In genomic region chr2:88628569-88628939, GRCh38 we compare ENCODE assay signal across 9 cellular contexts. TPM values are rescaled to one million over a fixed set of nuclear protein-coding genes. Genes with fewer than 3 reads are reported as not detected.
DNase-seq lines count a peak whose midpoint lies in the region; TF ChIP-seq lines count a peak whose summit lies in the region.
"Had no signal": no experiment of that assay in that cellular context is flagged by ENCODE, and none has a peak within 500 bp of the region (broad histone marks: within the 10 kb centered on the region; RNA-seq: fewer than 3 reads in every experiment).

No MANE protein-coding gene starts in this region.

- TF ChIP-seq POLR2A in vagina (IDR thresholded peaks at IDR 0.05), result no peak

- peak overlapping the region; percentile 46 for H3K4me3 ChIP-seq in cardiac muscle cell
- peak overlapping the region; percentile 68 for H3K4me3 ChIP-seq in choroid plexus epithelial cell (ENCODE audit: low read depth, low read length)
- peak overlapping the region; percentile 49 to 56 for H3K4me3 ChIP-seq in vagina

- H3K4me1 Mint-ChIP-seq in mesothelial cell of epicardium, result peaks cover 10% of the 10 kb centered on the region

- peak overlapping the region; percentile 31 for H3K27ac Mint-ChIP-seq in mesothelial cell of epicardium
- H3K27ac Mint-ChIP-seq: effector memory CD8-positive, alpha-beta T cell had no signal

- intact Hi-C loops in cardiac septum (cut with DNase I) (loop anchor here (5.0 kb wide), 1 partner anchor 36 kb away; no protein-coding TSS in a partner anchor), vagina (cut with DNase I) (no loop called here)

- no peaks in the 10 kb centered on the region for H3K27me3 Mint-ChIP-seq in mesothelial cell of epicardium (ENCODE audit: low read depth)
- H3K27me3 Mint-ChIP-seq: effector memory CD8-positive, alpha-beta T cell had no signal

- no peaks in the 10 kb centered on the region for H3K36me3 Mint-ChIP-seq in mesothelial cell of epicardium

- no peak for TF ChIP-seq CTCF in cardiac muscle cell (IDR thresholded peaks at IDR 0.05; ENCODE audit: low read depth, low read length)
- no peak for TF ChIP-seq CTCF in choroid plexus epithelial cell (conservative IDR thresholded peaks at IDR 0.05; ENCODE audit: low read depth, low read length)
- no peak for TF ChIP-seq CTCF in mesothelial cell of epicardium (IDR thresholded peaks at IDR 0.05; ENCODE audit: unreplicated experiment)
- TF ChIP-seq CTCF in vagina (IDR thresholded peaks at IDR 0.05), result no peak

- H3K4me1 ChIP-seq in cardiac muscle cell (ENCODE audit: low read depth) (peaks cover 5% of the 10 kb centered on the region), vagina (peaks cover 41% of the 10 kb centered on the region)

- no peaks in the 10 kb centered on the region for H3K36me3 ChIP-seq in cardiac muscle cell
- H3K36me3 ChIP-seq in vagina, result no peaks in the 10 kb centered on the region

- H3K27me3 ChIP-seq in cardiac muscle cell (no peaks in the 10 kb centered on the region), vagina (no peaks in the 10 kb centered on the region)

- no peaks in the 10 kb centered on the region for H3K9me3 ChIP-seq in cardiac muscle cell (ENCODE audit: low read depth)
- no peaks in the 10 kb centered on the region for H3K9me3 ChIP-seq in vagina

- DNase-seq in cardiac muscle cell (ENCODE audit: low read depth in 1 of 2, low spot score in 1 of 2), result no peak
- no peak for DNase-seq in cardiac septum (ENCODE audit: low spot score)
- DNase-seq in choroid plexus epithelial cell (ENCODE audit: low read depth), result no peak
- no peak for DNase-seq in mesothelial cell of epicardium (ENCODE audit: low spot score in 2 of 2, unreplicated experiment in 2 of 2)
- DNase-seq in vagina (ENCODE audit: extremely low spot score in 2 of 2), result peak in 1 of 2 donors; percentile 90
- DNase-seq in NCI-H510A (lab: John Stamatoyannopoulos, UW), result no peak
- no peak for DNase-seq in dermis blood vessel endothelial cell
- DNase-seq in MV-4-11 (lab: John Stamatoyannopoulos, UW), result no peak

- H3K27ac ChIP-seq in cardiac muscle cell, result peak overlapping the region; percentile 98
- peak overlapping the region; percentile 97 for H3K27ac ChIP-seq in vagina

- no peak overlapping the region for H3K4me3 Mint-ChIP-seq in mesothelial cell of epicardium
- H3K4me3 Mint-ChIP-seq: effector memory CD8-positive, alpha-beta T cell had no signal

- no peaks in the 10 kb centered on the region for H3K9me3 Mint-ChIP-seq in mesothelial cell of epicardium
- H3K9me3 Mint-ChIP-seq: effector memory CD8-positive, alpha-beta T cell had no signal

RNA-seq across cellular contexts. Expression of gene EIF2AK3, which starts 1.3 kb away (rescaled TPM):
- total RNA-seq in cardiac muscle cell (9.0 and 14.1 TPM in 2 replicates), cardiac septum (20.7 TPM), mesothelial cell of epicardium (23.9 to 24.7 TPM (median 24.3 TPM) in 3 replicates), vagina (19.6 TPM), dermis blood vessel endothelial cell (19.7 and 30.1 TPM in 2 replicates)
- polyA plus RNA-seq in cardiac muscle cell, result 6.4 and 8.1 TPM in 2 replicates
